Comparison of ENCODE assay signal across 24 cellular contexts in genomic region chr3:134680796-134681526, GRCh38. TPM values are rescaled to one million over a fixed set of nuclear protein-coding genes. Genes with fewer than 3 reads are reported as not detected.
DNase-seq lines count a peak whose midpoint lies in the region; ATAC-seq and TF ChIP-seq lines count a peak whose summit lies in the region.
"Had no signal": no experiment of that assay in that cellular context is flagged by ENCODE, and none has a peak within 500 bp of the region (broad histone marks: within the 10 kb centered on the region; RNA-seq: fewer than 3 reads in every experiment).

No MANE protein-coding gene starts in this region.

- H3K9me3 Mint-ChIP-seq in nephron, result peaks cover 19% of the 10 kb centered on the region

- TF ChIP-seq CTCF in left ventricle myocardium inferior (IDR thresholded peaks at IDR 0.05; ENCODE audit: borderline replicate concordance) (no peak), nephron (IDR thresholded peaks at IDR 0.05; ENCODE audit: unreplicated experiment in 3 of 3) (no peak), psoas muscle (IDR thresholded peaks at IDR 0.05) (no peak), thyroid gland (IDR thresholded peaks at IDR 0.05) (no peak)

- H3K27ac ChIP-seq in left ventricle myocardium inferior (replicated peaks) (peak overlapping the region; percentile 54), psoas muscle (peak overlapping the region; percentile 59), thyroid gland (peak overlapping the region in 1 of 3 donors; percentile 1)
- H3K27ac ChIP-seq: HL-60, KMS-11 had no signal

- peaks cover 7% of the 10 kb centered on the region for H3K27me3 Mint-ChIP-seq in nephron (ENCODE audit: low read depth)

- H3K4me1 ChIP-seq in left ventricle myocardium inferior, result peaks cover 31% of the 10 kb centered on the region
- peaks cover 33% of the 10 kb centered on the region for H3K4me1 ChIP-seq in psoas muscle
- H3K4me1 ChIP-seq in thyroid gland, result peaks cover 0 to 22% of the 10 kb centered on the region in 2 donors

- H3K9me3 ChIP-seq in left ventricle myocardium inferior (replicated peaks) (peaks cover 6% of the 10 kb centered on the region), psoas muscle (no peaks in the 10 kb centered on the region), thyroid gland (no peaks in the 10 kb centered on the region)

- no peak for DNase-seq in left ventricle myocardium inferior
- DNase-seq in left cardiac atrium, result no peak
- DNase-seq in psoas muscle, result peak; percentile 28 to 59
- peak; percentile 34 to 39 for DNase-seq in thyroid gland
- DNase-seq in NCI-H2227 (lab: John Stamatoyannopoulos, UW; ENCODE audit: unreplicated experiment), result no peak
- DNase-seq: HCEC 1CT, NCI-H1048, NCI-H1417, NCI-H1694, NCI-H2029 treated with DMSO at 0.1 percent for 48 hours, NCI-H2227 treated with DMSO at 0.1 percent for 48 hours, NCI-H526 treated with DMSO at 0.1 percent for 48 hours, RPMI8226, SHP77 treated with DMSO at 0.1 percent for 48 hours had no signal

- intact Hi-C loops in left ventricle myocardium inferior (cut with micrococcal nuclease) (no loop called here), left cardiac atrium (cut with DNase I) (no loop called here), psoas muscle (cut with DNase I) (no loop called here), thyroid gland (cut with DNase I) (no loop called here)

- H3K36me3 ChIP-seq in left ventricle myocardium inferior (no peaks in the 10 kb centered on the region), psoas muscle (ENCODE audit: insufficient read depth in 1 of 2, low read depth in 1 of 2) (no peaks in the 10 kb centered on the region), thyroid gland (no peaks in the 10 kb centered on the region)

- peak overlapping the region in 2 of 3 experiments; percentile 2 to 44 for H3K27ac Mint-ChIP-seq in nephron
- H3K27ac Mint-ChIP-seq: IgD-negative memory B cell had no signal

- 16 to 30% (median 17%) methylated on average over 10 of the region's 10 CpGs for WGBS in psoas muscle, 3 donors
- WGBS in thyroid gland, 2 donors, result 32 to 42% methylated on average over 10 of the region's 10 CpGs

- ATAC-seq in left cardiac atrium (no peak), psoas muscle (peak; percentile 68 to 92 (median 82)), HG03457 (IDR thresholded peaks at IDR 0.05; ENCODE audit: unreplicated experiment) (no peak), HG02970 (IDR thresholded peaks at IDR 0.05; ENCODE audit: low FRiP score, unreplicated experiment) (no peak)

- peaks cover 49% of the 10 kb centered on the region for H3K4me1 Mint-ChIP-seq in nephron
- H3K4me1 Mint-ChIP-seq: IgD-negative memory B cell had no signal

- no peak for TF ChIP-seq POLR2A in thyroid gland (IDR thresholded peaks at IDR 0.05)

- H3K4me3 Mint-ChIP-seq in nephron, result no peak overlapping the region
- H3K4me3 Mint-ChIP-seq: IgD-negative memory B cell had no signal

- no peaks in the 10 kb centered on the region for H3K27me3 ChIP-seq in left ventricle myocardium inferior (ENCODE audit: low read depth)
- H3K27me3 ChIP-seq in psoas muscle (ENCODE audit: insufficient read depth in 3 of 3, low read length in 2 of 3), result no peaks in the 10 kb centered on the region
- no peaks in the 10 kb centered on the region for H3K27me3 ChIP-seq in thyroid gland

- H3K4me3 ChIP-seq in left ventricle myocardium inferior (no peak overlapping the region), psoas muscle (no peak overlapping the region), thyroid gland (replicated peaks in 1 of 3) (no peak overlapping the region)

- H3K36me3 Mint-ChIP-seq in nephron (ENCODE audit: low read depth), result no peaks in the 10 kb centered on the region
- H3K36me3 Mint-ChIP-seq: IgD-negative memory B cell had no signal

RNA-seq across cellular contexts. Expression of gene KY, which starts 30.1 kb away (rescaled TPM):
- total RNA-seq in left ventricle myocardium inferior (12.1 TPM), left cardiac atrium (under 1 TPM in 1 of 2 donors, not detected in 1; 0.21 TPM), psoas muscle (1 to 10 TPM; 1.8 to 6.7 (median 4.2) TPM), thyroid gland (10 to 100 TPM in 1 of 4 donors, 1 to 10 TPM in 3; 3.2 to 10.2 (median 7.2) TPM)
- 1 to 10 TPM in 1 of 3 donors, under 1 TPM in 1, not detected in 1; 0.30 to 1.1 TPM for polyA plus RNA-seq in psoas muscle
- total RNA-seq: A172, G401, H1, NCI-H460 had no signal
- polyA plus RNA-seq: H1, IgD-negative memory B cell had no signal

Comparison
In these comparisons a context has a peak if more than half of its experiments do, and no peak if none do; other contexts are left out.
1. DNase-seq: peak in psoas muscle (2 of 2) and thyroid gland (2 of 2); none in left ventricle myocardium inferior (single experiment), left cardiac atrium (single experiment) and NCI-H2227 (single experiment).
2. ATAC-seq: peak in psoas muscle (4 of 4); none in left cardiac atrium (0 of 2), HG03457 (single experiment) and HG02970 (single experiment).